Comparison of ENCODE assay signal across 1 cellular context in genomic region chr9:5205071-5205470, GRCh38.
A peak's percentile ranks its signal among the peaks of the same experiment; 100 is the strongest.
TF ChIP-seq lines count a peak whose summit lies in the region.

No MANE protein-coding gene starts in this region.

TF ChIP-seq in GM12878, 131 proteins besides CTCF, POLR2A, EP300 and RAD21:
- TF ChIP-seq BCL11A (IDR thresholded peaks at IDR 0.05; ENCODE audit: low read depth, low read length) (no peak), PAX5 (IDR thresholded peaks at IDR 0.05; ENCODE audit: borderline replicate concordance, low read depth, low read length) (no peak), SPI1 (IDR thresholded peaks at IDR 0.05; ENCODE audit: borderline replicate concordance, insufficient read depth, low read depth, low read length) (peak; percentile 79), SMARCA5 (IDR thresholded peaks at IDR 0.05) (no peak)
